31 cellular contexts compared by ENCODE assay signal in the genomic region with DNA sequence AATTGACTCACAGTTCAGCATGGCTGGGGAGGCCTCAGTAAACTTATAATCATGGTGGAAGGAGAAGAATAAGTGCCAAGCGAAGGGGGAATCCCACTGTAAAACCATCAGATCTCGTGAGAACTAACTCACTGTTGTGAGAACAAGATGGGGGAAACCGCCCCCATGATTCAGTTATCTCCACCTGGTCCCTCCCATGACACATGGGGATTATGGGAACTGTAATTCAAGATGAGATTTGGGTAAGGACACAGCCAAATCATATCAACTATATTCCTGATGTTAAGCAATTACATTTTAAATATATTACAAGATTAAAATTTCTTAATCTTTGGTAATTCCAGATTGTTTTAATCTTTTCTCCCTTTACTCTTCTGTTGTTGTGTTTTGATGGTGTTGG.
"Had no signal": no experiment of that assay in that cellular context is flagged by ENCODE, and none has a peak within 500 bp of the region (broad histone marks: within the 10 kb centered on the region; RNA-seq: fewer than 3 reads in every experiment).

No MANE protein-coding gene starts in this region.

- H3K9me3 ChIP-seq: left lung, neutrophil, psoas muscle, right lobe of liver, stomach, testis, thyroid gland, transverse colon, upper lobe of left lung, vagina had no signal

- H3K27me3 ChIP-seq: left lung, neural progenitor cell, neutrophil, right lobe of liver, stomach, testis, thyroid gland, transverse colon, upper lobe of left lung, vagina had no signal

- H3K9ac ChIP-seq: neural progenitor cell, parathyroid adenoma had no signal

- H3K4me1 Mint-ChIP-seq: naive B cell, neural progenitor cell had no signal

- H2AFZ ChIP-seq: neural progenitor cell, parathyroid adenoma had no signal

- H3K4me3 ChIP-seq: left lung, lung, neural progenitor cell, psoas muscle, right lobe of liver, smooth muscle cell, stomach, testis, thyroid gland, transverse colon, upper lobe of left lung, vagina had no signal

- H3K36me3 ChIP-seq: left lung, neutrophil, right lobe of liver, thyroid gland, transverse colon, vagina had no signal

- H3K27me3 Mint-ChIP-seq: naive B cell; stimulated activated memory B cell treated with anti-CD40 and anti-IgM and Interleukin-4, amounts not matched to agents 10 μg/mL and 1 μg/mL and 100 μg/mL, for 72 hours had no signal

- H3K27ac ChIP-seq: left lung, neutrophil, parathyroid adenoma, psoas muscle, right lobe of liver, stomach, testis, vagina had no signal

- H3K9me3 Mint-ChIP-seq: naive B cell, natural killer cell had no signal

- DNase-seq: hypothalamus; immature natural killer cell; kidney; left colon; left lung; mesendoderm; naive B cell; natural killer cell; nephron progenitor cell; occipital lobe; psoas muscle; right lobe of liver; stimulated activated CD4-positive, alpha-beta T cell treated with anti-CD3 and anti-CD28 coated beads, Interleukin-1b, Interleukin-23, amount 100 ng/mL, for 48 hours; stimulated activated CD4-positive, alpha-beta T cell treated with anti-CD3 and anti-CD28 coated beads, Interleukin-2, amount 100 ng/mL, for 48 hours; stimulated activated CD4-positive, alpha-beta T cell treated with anti-CD3 and anti-CD28 coated beads, Interleukin-4, amount 100 ng/mL, for 4 hours; stimulated activated CD8-positive, alpha-beta memory T cell treated with anti-CD3 and anti-CD28 coated beads, Interleukin-4, amount 100 ng/mL, for 48 hours; stimulated activated naive CD4-positive, alpha-beta T cell treated with Interleukin-2 at 50 U/mL for 16 hours; stomach; testis; thyroid gland; transverse colon; upper lobe of left lung had no signal

- H3K27ac Mint-ChIP-seq: immature natural killer cell; naive B cell; natural killer cell; nephron progenitor cell; neural progenitor cell; stimulated activated memory B cell treated with anti-CD40 and anti-IgM and Interleukin-4, amounts not matched to agents 10 μg/mL and 1 μg/mL and 100 μg/mL, for 72 hours had no signal

- FAIRE-seq: islet of Langerhans, kidney had no signal

- H3K4me2 ChIP-seq: neural progenitor cell, smooth muscle cell had no signal

- H3K36me3 Mint-ChIP-seq: natural killer cell had no signal

- ATAC-seq: left colon; left lung; natural killer cell; psoas muscle; right lobe of liver; stimulated activated memory B cell treated with anti-CD40 and anti-IgM and Interleukin-4, amounts not matched to agents 10 μg/mL and 1 μg/mL and 100 μg/mL, for 72 hours had no signal

- H3K4me3 Mint-ChIP-seq: immature natural killer cell; mesothelial cell of epicardium; naive B cell; natural killer cell; nephron progenitor cell; neural progenitor cell; stimulated activated memory B cell treated with anti-CD40 and anti-IgM and Interleukin-4, amounts not matched to agents 10 μg/mL and 1 μg/mL and 100 μg/mL, for 72 hours had no signal

- H3K4me1 ChIP-seq: left lung, neural progenitor cell, psoas muscle, testis, vagina had no signal

- H3K79me2 ChIP-seq: parathyroid adenoma had no signal
